ENCODE assay signal across 17 cellular contexts in genomic region chr10:113026679-113027078, GRCh38.
DNase-seq lines count a peak whose midpoint lies in the region; ATAC-seq and TF ChIP-seq lines count a peak whose summit lies in the region.
"Had no signal": no experiment of that assay in that cellular context is flagged by ENCODE, and none has a peak within 500 bp of the region (broad histone marks: within the 10 kb centered on the region; RNA-seq: fewer than 3 reads in every experiment).

No MANE protein-coding gene starts in this region.

- no peak overlapping the region for H2AFZ ChIP-seq in H9 (ENCODE audit: low read length)

- H3T11ph ChIP-seq in H9 (ENCODE audit: low read length): no peak overlapping the region

- TF ChIP-seq EP300 in tibial nerve (IDR thresholded peaks at IDR 0.05): no peak

- H3K9me3 ChIP-seq in H9 (ENCODE audit: control insufficient read depth, low read depth, low read length) (no peaks in the 10 kb centered on the region), tibial nerve (no peaks in the 10 kb centered on the region)
- H3K9me3 ChIP-seq: mucosa of descending colon, transverse colon had no signal

- H3K27ac ChIP-seq in H9 (ENCODE audit: insufficient read length, low read depth, low read length) (no peak overlapping the region), mesendoderm (ENCODE audit: low read depth, low read length) (no peak overlapping the region), tibial nerve (peak overlapping the region in 3 of 4 donors; percentile 22 to 67 (median 53))

- H3K56ac ChIP-seq in H9 (ENCODE audit: insufficient read length, low read depth, low read length) (no peak overlapping the region), mesendoderm (ENCODE audit: low read length) (no peak overlapping the region)

- no CpG with 5 or more reads among the region's 4 CpGs for WGBS in H9 (ENCODE audit: extremely low coverage, insufficient read length, low lambda C conversion rate)
- no CpG with 5 or more reads among the region's 4 CpGs for WGBS in mesendoderm (ENCODE audit: extremely low coverage, insufficient coverage, low lambda C conversion rate)
- 32 to 42% methylated on average over 4 of the region's 4 CpGs for WGBS in tibial nerve, 2 donors

- no peak overlapping the region for H2BK15ac ChIP-seq in H9 (ENCODE audit: low read depth, low read length)
- no peak overlapping the region for H2BK15ac ChIP-seq in mesendoderm (replicated peaks; ENCODE audit: low read depth)

- no peak overlapping the region for H2BK120ac ChIP-seq in H9 (ENCODE audit: low read depth, low read length, poor library complexity, severe bottlenecking)
- no peak overlapping the region for H2BK120ac ChIP-seq in mesendoderm (ENCODE audit: low read depth, low read length)

- H3K79me2 ChIP-seq in H9 (ENCODE audit: insufficient read depth, low read length): peaks cover 57% of the 10 kb centered on the region; the same call in 1 of the 2 replicates
- peaks cover 32% of the 10 kb centered on the region for H3K79me2 ChIP-seq in mesendoderm (ENCODE audit: control insufficient read depth, insufficient read depth, low read length)

- no peak overlapping the region for H3K4me3 Mint-ChIP-seq in H9
- H3K4me3 Mint-ChIP-seq in activated CD8-positive, alpha-beta T cell treated with anti-CD3 and anti-CD28 coated beads, Interleukin-2, amount 10 ng/mL, durations not matched to agents 7 days and 5 days: no peak overlapping the region
- H3K4me3 Mint-ChIP-seq: T-cell had no signal

- no peak overlapping the region for H4K91ac ChIP-seq in H9 (ENCODE audit: insufficient read length, low read depth, low read length)

- H3K23me2 ChIP-seq in H9 (ENCODE audit: insufficient read length, low read depth, low read length, poor library complexity, severe bottlenecking): no peaks in the 10 kb centered on the region

- no peak for ATAC-seq in activated CD8-positive, alpha-beta T cell treated with anti-CD3 and anti-CD28 coated beads, Interleukin-2, amount 10 ng/mL, durations not matched to agents 7 days and 5 days
- ATAC-seq in HG03521 (IDR thresholded peaks at IDR 0.05; ENCODE audit: unreplicated experiment) (no peak), HG03159 (IDR thresholded peaks at IDR 0.05; ENCODE audit: unreplicated experiment) (no peak)
- ATAC-seq: GM12878, T-cell had no signal

- H3K4ac ChIP-seq in H9 (ENCODE audit: low read depth, low read length) (no peak overlapping the region), mesendoderm (ENCODE audit: low read depth, low read length) (no peak overlapping the region)

- no peak for TF ChIP-seq POLR2A in tibial nerve (IDR thresholded peaks at IDR 0.05)

- POLR2A ChIA-PET in activated CD8-positive, alpha-beta T cell treated with anti-CD3 and anti-CD28 coated beads, Interleukin-2, amount 10 ng/mL, durations not matched to agents 7 days and 5 days (lab: Charles Lee): no interaction called here

- H2BK5ac ChIP-seq in H9 (ENCODE audit: insufficient read length, low read length): no peak overlapping the region
- no peak overlapping the region for H2BK5ac ChIP-seq in mesendoderm (ENCODE audit: low read length)

- DNase-seq in H9: no peak
- peak; percentile 53 for DNase-seq in amniotic epithelial cell (ENCODE audit: low read depth)
- no peak for DNase-seq in mesendoderm
- no peak for DNase-seq in tibial nerve (ENCODE audit: low spot score in 2 of 2)
- DNase-seq in activated CD8-positive, alpha-beta T cell treated with anti-CD3 and anti-CD28 coated beads, Interleukin-2, amount 10 ng/mL, durations not matched to agents 7 days and 5 days: no peak
- no peak for DNase-seq in T-helper 1 cell
- DNase-seq: activated CD4-positive, alpha-beta T cell treated with anti-CD3 and anti-CD28 coated beads, Interleukin-2, amount 50 U/mL, for 1 hour; DMS 273 treated with DMSO at 0.1 percent for 48 hours; erythroblast; mucosa of descending colon; NCI-H2171 treated with DMSO at 0.1 percent for 48 hours; right cardiac atrium; T-cell; transverse colon had no signal

- peaks cover 13% of the 10 kb centered on the region; the same call in 1 of the 2 replicates for H3K4me1 ChIP-seq in H9 (ENCODE audit: insufficient read depth, low read length)
- peaks cover 18% of the 10 kb centered on the region for H3K4me1 ChIP-seq in mesendoderm (ENCODE audit: control insufficient read depth, low read depth, low read length)
- H3K4me1 ChIP-seq in tibial nerve: peaks cover 3 to 61% (median 36%) of the 10 kb centered on the region in 4 donors

- H2AK5ac ChIP-seq in H9 (ENCODE audit: insufficient read length, low read length) (no peak overlapping the region), mesendoderm (ENCODE audit: low read length) (no peak overlapping the region)

- H4K5ac ChIP-seq in H9 (ENCODE audit: insufficient read length, low read depth, low read length) (no peak overlapping the region), mesendoderm (ENCODE audit: low read length) (no peak overlapping the region)

- CTCF ChIA-PET in activated CD8-positive, alpha-beta T cell treated with anti-CD3 and anti-CD28 coated beads, Interleukin-2, amount 10 ng/mL, durations not matched to agents 7 days and 5 days (lab: Charles Lee): interaction anchor here (1.0 kb wide), 1 partner anchor 82 kb away, joined by 3 read pairs; no protein-coding TSS in a partner anchor

- H3K36me3 ChIP-seq in mesendoderm (ENCODE audit: control insufficient read depth, insufficient read depth, low read length): no peaks in the 10 kb centered on the region
- H3K36me3 ChIP-seq in tibial nerve: no peaks in the 10 kb centered on the region
- H3K36me3 ChIP-seq: transverse colon had no signal

- H3K9me3 Mint-ChIP-seq in H9: no peaks in the 10 kb centered on the region
- H3K9me3 Mint-ChIP-seq in activated CD8-positive, alpha-beta T cell treated with anti-CD3 and anti-CD28 coated beads, Interleukin-2, amount 10 ng/mL, durations not matched to agents 7 days and 5 days (ENCODE audit: insufficient read depth): no peaks in the 10 kb centered on the region
- H3K9me3 Mint-ChIP-seq: T-cell had no signal

- H2BK12ac ChIP-seq in H9 (ENCODE audit: insufficient read length, low read depth, low read length): no peak overlapping the region

- H3K27me3 ChIP-seq in H9 (ENCODE audit: insufficient read depth, low read length) (no peaks in the 10 kb centered on the region), mesendoderm (ENCODE audit: insufficient read depth, low read length, poor library complexity) (no peaks in the 10 kb centered on the region), tibial nerve (no peaks in the 10 kb centered on the region)
- H3K27me3 ChIP-seq: transverse colon had no signal

- H2BK20ac ChIP-seq in H9 (ENCODE audit: low read depth, low read length, poor library complexity, severe bottlenecking): no peak overlapping the region

- H3K9ac ChIP-seq in H9 (ENCODE audit: extremely low read depth, insufficient read length, low read length) (no peak overlapping the region), mesendoderm (ENCODE audit: low read length) (no peak overlapping the region)

- no peaks in the 10 kb centered on the region for H4K20me1 ChIP-seq in H9 (ENCODE audit: control insufficient read depth, insufficient read depth, insufficient read length)

- H3K36me3 Mint-ChIP-seq in H9 (ENCODE audit: insufficient read depth in 1 of 3, low read depth in 3 of 3): peaks cover 2 to 35% (median 31%) of the 10 kb centered on the region in 3 experiments; a peak in 5 of 7 replicates
- no peaks in the 10 kb centered on the region for H3K36me3 Mint-ChIP-seq in activated CD8-positive, alpha-beta T cell treated with anti-CD3 and anti-CD28 coated beads, Interleukin-2, amount 10 ng/mL, durations not matched to agents 7 days and 5 days (ENCODE audit: low read depth)
- H3K36me3 Mint-ChIP-seq: T-cell had no signal

- H3K27me3 Mint-ChIP-seq in H9 (ENCODE audit: low read depth): no peaks in the 10 kb centered on the region
- H3K27me3 Mint-ChIP-seq in activated CD8-positive, alpha-beta T cell treated with anti-CD3 and anti-CD28 coated beads, Interleukin-2, amount 10 ng/mL, durations not matched to agents 7 days and 5 days (ENCODE audit: low read depth): peaks cover 23% of the 10 kb centered on the region

- H3K4me2 ChIP-seq in H9 (ENCODE audit: insufficient read depth, insufficient read length, low read length): no peak overlapping the region
- H3K4me2 ChIP-seq in mesendoderm (ENCODE audit: low read length): no peak overlapping the region

- peaks cover 58 to 66% of the 10 kb centered on the region in 2 experiments for H3K4me1 Mint-ChIP-seq in H9
- H3K4me1 Mint-ChIP-seq in activated CD8-positive, alpha-beta T cell treated with anti-CD3 and anti-CD28 coated beads, Interleukin-2, amount 10 ng/mL, durations not matched to agents 7 days and 5 days (ENCODE audit: low read depth): no peaks in the 10 kb centered on the region

- H3K14ac ChIP-seq in H9 (ENCODE audit: insufficient read depth, low read length): no peak overlapping the region

- H3K4me3 ChIP-seq in mesendoderm (ENCODE audit: low read length): no peak overlapping the region
- H3K4me3 ChIP-seq in tibial nerve: no peak overlapping the region
- H3K4me3 ChIP-seq: GM12878, mucosa of descending colon, transverse colon had no signal

- TF ChIP-seq CTCF in H9 (conservative IDR thresholded peaks at IDR 0.05): no peak
- TF ChIP-seq CTCF in tibial nerve (IDR thresholded peaks at IDR 0.05): no peak

- peaks cover 18% of the 10 kb centered on the region for H3K79me1 ChIP-seq in H9 (ENCODE audit: insufficient read depth, low read depth, low read length, poor library complexity, severe bottlenecking)
- H3K79me1 ChIP-seq in mesendoderm (ENCODE audit: low read length): peaks cover 23% of the 10 kb centered on the region

- H3K23ac ChIP-seq in H9 (ENCODE audit: insufficient read length, low read depth, low read length) (no peak overlapping the region), mesendoderm (ENCODE audit: low read length) (no peak overlapping the region)

- H4K8ac ChIP-seq in H9 (replicated peaks; ENCODE audit: insufficient read length, low read depth, low read length) (no peak overlapping the region), mesendoderm (ENCODE audit: low read depth, low read length) (no peak overlapping the region)

- H3K18ac ChIP-seq in H9 (ENCODE audit: insufficient read length, low read depth, low read length) (no peak overlapping the region), mesendoderm (ENCODE audit: low read length) (peak overlapping the region; percentile 30)

- peak overlapping the region in 2 of 3 experiments; percentile 63 to 92; a peak in 4 of 7 replicates for H3K27ac Mint-ChIP-seq in H9
- H3K27ac Mint-ChIP-seq in activated CD8-positive, alpha-beta T cell treated with anti-CD3 and anti-CD28 coated beads, Interleukin-2, amount 10 ng/mL, durations not matched to agents 7 days and 5 days: no peak overlapping the region
- H3K27ac Mint-ChIP-seq: T-cell had no signal

Comparison
In these comparisons a context has a peak if more than half of its experiments do, and no peak if none do; other contexts are left out.
1. H3K27ac ChIP-seq: peak in tibial nerve (3 of 4); none in H9 (single experiment) and mesendoderm (single experiment).